ENCODE assay signal across 8 cellular contexts in the genomic region with DNA sequence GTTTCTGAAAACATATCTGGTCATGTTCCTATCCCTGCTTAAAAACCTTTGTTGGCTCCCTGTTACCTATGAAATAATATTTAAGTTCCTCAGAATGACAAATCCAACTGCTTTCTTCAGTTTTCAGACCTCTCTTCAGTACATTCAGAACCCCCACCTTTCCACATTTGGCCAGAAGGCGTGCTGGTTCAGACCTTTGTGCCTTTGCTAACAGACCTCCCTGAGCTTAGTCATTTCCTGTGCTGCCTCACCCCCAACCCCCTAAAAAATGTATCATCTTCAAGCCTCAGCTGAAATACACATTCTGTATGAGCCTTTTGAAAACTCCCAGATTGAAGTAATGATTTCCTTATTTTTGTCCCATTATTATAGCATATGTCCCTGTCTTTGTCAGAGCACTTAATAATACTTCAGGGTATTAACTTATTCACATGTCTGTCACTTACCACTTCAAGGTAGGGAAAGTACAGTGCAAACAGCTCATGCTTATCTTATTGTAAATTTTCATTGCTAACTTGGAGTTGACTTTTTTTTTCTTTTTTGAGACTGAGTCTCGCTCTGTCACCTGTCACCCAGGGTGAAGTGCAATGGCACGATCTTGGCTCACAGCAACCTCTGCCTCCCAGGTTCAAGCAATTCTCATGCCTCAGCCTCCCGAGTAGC. TPM values are rescaled to one million over a fixed set of nuclear protein-coding genes. Genes with fewer than 3 reads are reported as not detected.
DNase-seq lines count a peak whose midpoint lies in the region; ATAC-seq and TF ChIP-seq lines count a peak whose summit lies in the region.

No MANE protein-coding gene starts in this region.

- H3K36me3 ChIP-seq in DND-41 (ENCODE audit: insufficient read depth, low read length): peaks cover 95% of the 10 kb centered on the region

- no peak overlapping the region for H3K4me2 ChIP-seq in DND-41 (ENCODE audit: insufficient read depth, low read length)

- TF ChIP-seq CTCF in DND-41 (IDR thresholded peaks at IDR 0.05; ENCODE audit: borderline replicate concordance, extremely low read depth, low read length, poor library complexity, severe bottlenecking) (no peak), astrocyte of the spinal cord (IDR thresholded peaks at IDR 0.05; ENCODE audit: low read depth, low read length) (peak; percentile 10), progenitor cell of endocrine pancreas (IDR thresholded peaks at IDR 0.05; ENCODE audit: unreplicated experiment) (no peak), glutamatergic neuron (IDR thresholded peaks at IDR 0.05; ENCODE audit: partially characterized antibody, unreplicated experiment) (no peak)

- H3K27me3 ChIP-seq in DND-41 (ENCODE audit: insufficient read depth, low read length, poor library complexity): no peaks in the 10 kb centered on the region

- H2AFZ ChIP-seq in DND-41 (ENCODE audit: low read depth, low read length): no peak overlapping the region

- no peak overlapping the region for H3K27ac ChIP-seq in DND-41 (ENCODE audit: low read length)

- no peaks in the 10 kb centered on the region for H3K9me3 ChIP-seq in DND-41 (ENCODE audit: insufficient read depth, low read length, severe bottlenecking)

- H3K79me2 ChIP-seq in DND-41 (ENCODE audit: insufficient read depth, low read length): no peaks in the 10 kb centered on the region

- peak; percentile 80 for ATAC-seq in DND-41 (ENCODE audit: insufficient read depth, low read depth)
- ATAC-seq in GM18868 (IDR thresholded peaks at IDR 0.05; ENCODE audit: unreplicated experiment): no peak

- H3K4me1 ChIP-seq in DND-41 (ENCODE audit: insufficient read depth, low read length): no peaks in the 10 kb centered on the region

- in situ Hi-C loops in astrocyte of the spinal cord (cut with HindIII; ENCODE audit: low sequenced_read_pairs): no loop called here

- H3K4me3 ChIP-seq in DND-41 (ENCODE audit: low read depth in 1 of 2, low read length in 2 of 2) (no peak overlapping the region), astrocyte of the spinal cord (ENCODE audit: low read depth, low read length) (no peak overlapping the region)

- H3K36me3 Mint-ChIP-seq in progenitor cell of endocrine pancreas (ENCODE audit: insufficient read depth) (peaks cover 21% of the 10 kb centered on the region), glutamatergic neuron (ENCODE audit: unreplicated experiment) (no peaks in the 10 kb centered on the region)

- H3K4me3 Mint-ChIP-seq in progenitor cell of endocrine pancreas (ENCODE audit: low read depth) (no peak overlapping the region), glutamatergic neuron (ENCODE audit: unreplicated experiment) (no peak overlapping the region)

- H3K9ac ChIP-seq in DND-41 (ENCODE audit: low read depth, low read length): no peak overlapping the region

- H3K27me3 Mint-ChIP-seq in progenitor cell of endocrine pancreas (no peaks in the 10 kb centered on the region), glutamatergic neuron (ENCODE audit: unreplicated experiment) (no peaks in the 10 kb centered on the region)

- H3K9me3 Mint-ChIP-seq in progenitor cell of endocrine pancreas (ENCODE audit: low read depth): no peaks in the 10 kb centered on the region
- no peaks in the 10 kb centered on the region for H3K9me3 Mint-ChIP-seq in glutamatergic neuron (ENCODE audit: unreplicated experiment)

- DNase-seq in DND-41 (peak; percentile 22), T-helper 2 cell (peak in 3 of 5 experiments; percentile 21 to 90 (median 21)), astrocyte of the spinal cord (ENCODE audit: low read depth, low spot score) (peak; percentile 87), progenitor cell of endocrine pancreas (ENCODE audit: low spot score, unreplicated experiment) (no peak), glutamatergic neuron (no peak), superior temporal gyrus (ENCODE audit: extremely low spot score) (no peak), DMS 273 treated with DMSO at 0.1 percent for 48 hours (lab: John Stamatoyannopoulos, UW) (no peak)

- H3K27ac Mint-ChIP-seq in progenitor cell of endocrine pancreas: peak overlapping the region; percentile 55
- no peak overlapping the region for H3K27ac Mint-ChIP-seq in glutamatergic neuron (ENCODE audit: unreplicated experiment)

- no peaks in the 10 kb centered on the region for H3K4me1 Mint-ChIP-seq in progenitor cell of endocrine pancreas (ENCODE audit: low read depth)
- peaks cover 2% of the 10 kb centered on the region for H3K4me1 Mint-ChIP-seq in glutamatergic neuron (ENCODE audit: low read depth, unreplicated experiment)

- peaks cover 5% of the 10 kb centered on the region; the same call in 1 of the 2 replicates for H4K20me1 ChIP-seq in DND-41 (ENCODE audit: insufficient read depth, low read length)

RNA-seq across cellular contexts. Expression of a gene that starts 19.7 kb away (rescaled TPM):
- total RNA-seq in progenitor cell of endocrine pancreas (0.13 TPM in 1 of 2 replicates, not detected in the other), glutamatergic neuron (ENCODE audit: unreplicated experiment) (not detected)

Comparison
In these comparisons a context has a peak if more than half of its experiments do, and no peak if none do; other contexts are left out.
1. DNase-seq: peak in DND-41 (single experiment), T-helper 2 cell (3 of 5) and astrocyte of the spinal cord (single experiment); none in progenitor cell of endocrine pancreas (single experiment), glutamatergic neuron (single experiment), superior temporal gyrus (single experiment) and DMS 273 treated with DMSO at 0.1 percent for 48 hours (single experiment).